ENCODE assay signal across 11 cellular contexts in the genomic region with DNA sequence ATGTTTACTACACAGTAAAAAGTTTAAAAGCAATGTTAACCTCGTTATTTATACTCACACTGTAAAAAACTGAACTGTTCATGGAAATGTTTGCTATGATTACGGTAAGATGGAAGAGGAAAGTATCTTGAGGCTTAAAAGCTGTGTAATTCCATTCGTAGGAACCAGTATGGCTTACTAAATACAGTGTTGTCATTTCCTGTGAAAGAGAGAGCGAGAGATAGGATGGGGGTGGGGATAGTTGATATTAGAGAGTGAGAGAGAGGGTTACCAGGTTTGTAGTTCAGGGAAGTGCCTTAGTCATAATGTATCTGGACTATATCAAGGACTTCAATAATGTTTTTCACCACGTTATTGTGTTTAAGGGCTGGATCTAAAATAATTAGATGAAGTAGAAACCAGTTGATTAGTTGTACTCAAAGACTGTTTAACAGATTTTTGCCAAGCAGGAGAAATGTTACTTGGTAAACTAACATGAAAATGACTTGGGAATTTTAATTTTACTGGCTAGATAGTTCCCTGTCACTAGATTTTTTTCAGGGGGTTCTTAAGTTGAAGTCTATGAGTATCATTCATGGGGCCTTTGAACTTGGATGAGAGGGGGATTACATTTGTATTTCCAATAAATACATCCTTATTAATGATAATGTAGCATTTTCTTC. TPM values are rescaled to one million over a fixed set of nuclear protein-coding genes. Genes with fewer than 3 reads are reported as not detected.
DNase-seq lines count a peak whose midpoint lies in the region; ATAC-seq, FAIRE-seq and TF ChIP-seq lines count a peak whose summit lies in the region.
"Had no signal": no experiment of that assay in that cellular context is flagged by ENCODE, and none has a peak within 500 bp of the region (broad histone marks: within the 10 kb centered on the region; RNA-seq: fewer than 3 reads in every experiment).

No MANE protein-coding gene starts in this region.

- ATAC-seq in activated CD8-positive, alpha-beta T cell treated with anti-CD3 and anti-CD28 coated beads for 36 hours: peak; percentile 53
- ATAC-seq in activated CD8-positive, alpha-beta T cell treated with anti-CD3 and anti-CD28 coated beads, Interleukin-2, amount 10 ng/mL, durations not matched to agents 7 days and 5 days: no peak
- ATAC-seq in left cardiac atrium: peak; percentile 48 to 67
- peak; percentile 94 for ATAC-seq in stimulated activated naive CD8-positive, alpha-beta T cell treated with anti-CD3 and anti-CD28 coated beads, Interleukin-15, amount 100 ng/mL, for 72 hours
- ATAC-seq in GM21786 (IDR thresholded peaks at IDR 0.05; ENCODE audit: unreplicated experiment): no peak

- H3K79me2 ChIP-seq in SK-N-SH (ENCODE audit: insufficient read depth): peaks cover 85% of the 10 kb centered on the region

- H3K27ac Mint-ChIP-seq in activated CD8-positive, alpha-beta T cell treated with anti-CD3 and anti-CD28 coated beads for 36 hours: no peak overlapping the region
- no peak overlapping the region for H3K27ac Mint-ChIP-seq in activated CD8-positive, alpha-beta T cell treated with anti-CD3 and anti-CD28 coated beads, Interleukin-2, amount 10 ng/mL, durations not matched to agents 7 days and 5 days
- no peak overlapping the region for H3K27ac Mint-ChIP-seq in stimulated activated naive CD8-positive, alpha-beta T cell treated with anti-CD3 and anti-CD28 coated beads, Interleukin-15, amount 100 ng/mL, for 72 hours
- H3K27ac Mint-ChIP-seq: activated B cell treated with CpG ODN at 0.5 μM for 24 hours had no signal

- H3K36me3 ChIP-seq in SK-N-SH (replicated peaks in 1 of 2; ENCODE audit: control insufficient read depth in 1 of 2, insufficient read depth in 2 of 2, low read length in 1 of 2) (no peaks in the 10 kb centered on the region), kidney (ENCODE audit: control insufficient read depth in 1 of 2, insufficient read depth in 2 of 2, low read length in 2 of 2) (no peaks in the 10 kb centered on the region)

- peaks cover 4% of the 10 kb centered on the region; the same call in 1 of the 2 replicates for H4K20me1 ChIP-seq in SK-N-SH (ENCODE audit: insufficient read depth)

- H3K27ac ChIP-seq in SK-N-SH (ENCODE audit: low read depth in 2 of 2, low read length in 1 of 2) (peak overlapping the region; percentile 75 to 87), kidney (ENCODE audit: low read depth in 2 of 2, low read length in 2 of 2) (no peak overlapping the region)

- no peaks in the 10 kb centered on the region for H3K9me3 ChIP-seq in SK-N-SH
- H3K9me3 ChIP-seq in kidney (ENCODE audit: control insufficient read depth in 1 of 2, low read length in 2 of 2): no peaks in the 10 kb centered on the region

- CTCF ChIA-PET in activated CD8-positive, alpha-beta T cell treated with anti-CD3 and anti-CD28 coated beads for 36 hours (lab: Charles Lee): no interaction called here
- CTCF ChIA-PET in activated CD8-positive, alpha-beta T cell treated with anti-CD3 and anti-CD28 coated beads, Interleukin-2, amount 10 ng/mL, durations not matched to agents 7 days and 5 days (lab: Charles Lee): no interaction called here
- CTCF ChIA-PET in SK-N-SH (lab: Yijun Ruan, JAX): interaction anchor here (1.3 kb wide), 1 partner anchor 42 kb away, joined by 7 read pairs; no protein-coding TSS in a partner anchor

- DNase-seq in activated CD8-positive, alpha-beta T cell treated with anti-CD3 and anti-CD28 coated beads for 36 hours: no peak
- DNase-seq in activated CD8-positive, alpha-beta T cell treated with anti-CD3 and anti-CD28 coated beads, Interleukin-2, amount 10 ng/mL, durations not matched to agents 7 days and 5 days: no peak
- DNase-seq in SK-N-SH (no peak), left cardiac atrium (no peak), NCI-H1694 (lab: John Stamatoyannopoulos, UW) (no peak), kidney (no peak)
- DNase-seq in stimulated activated naive CD8-positive, alpha-beta T cell treated with anti-CD3 and anti-CD28 coated beads, Interleukin-15, amount 100 ng/mL, for 72 hours: no peak
- DNase-seq: activated B cell treated with CpG ODN at 0.5 μM for 24 hours; left colon; stimulated activated CD4-positive, alpha-beta T cell treated with anti-CD3 and anti-CD28 coated beads, Interleukin-2, amount 100 ng/mL, for 24 hours had no signal

- H3K27me3 ChIP-seq in SK-N-SH (ENCODE audit: insufficient read depth): no peaks in the 10 kb centered on the region

- H3K36me3 Mint-ChIP-seq in activated CD8-positive, alpha-beta T cell treated with anti-CD3 and anti-CD28 coated beads for 36 hours (ENCODE audit: low read depth): no peaks in the 10 kb centered on the region
- no peaks in the 10 kb centered on the region for H3K36me3 Mint-ChIP-seq in activated CD8-positive, alpha-beta T cell treated with anti-CD3 and anti-CD28 coated beads, Interleukin-2, amount 10 ng/mL, durations not matched to agents 7 days and 5 days (ENCODE audit: low read depth)

- H3K9ac ChIP-seq in SK-N-SH: peak overlapping the region; percentile 12; the same call in 1 of the 2 replicates
- no peak overlapping the region for H3K9ac ChIP-seq in kidney (ENCODE audit: low read length in 2 of 2)

- intact Hi-C loops in activated CD8-positive, alpha-beta T cell treated with anti-CD3 and anti-CD28 coated beads for 36 hours (cut with micrococcal nuclease): no loop called here
- intact Hi-C loops in left cardiac atrium (cut with DNase I) (no loop called here), kidney (cut with DNase I) (no loop called here)

- H3K4me2 ChIP-seq in SK-N-SH: peak overlapping the region; percentile 38

- H2AFZ ChIP-seq in SK-N-SH (ENCODE audit: low read depth): peak overlapping the region; percentile 24; the same call in 1 of the 2 replicates

- peaks cover 25% of the 10 kb centered on the region for H3K27me3 Mint-ChIP-seq in activated CD8-positive, alpha-beta T cell treated with anti-CD3 and anti-CD28 coated beads for 36 hours
- H3K27me3 Mint-ChIP-seq in activated CD8-positive, alpha-beta T cell treated with anti-CD3 and anti-CD28 coated beads, Interleukin-2, amount 10 ng/mL, durations not matched to agents 7 days and 5 days (ENCODE audit: low read depth): peaks cover 41% of the 10 kb centered on the region
- H3K27me3 Mint-ChIP-seq in stimulated activated naive CD8-positive, alpha-beta T cell treated with anti-CD3 and anti-CD28 coated beads, Interleukin-15, amount 100 ng/mL, for 72 hours: peaks cover 45% of the 10 kb centered on the region

- H3F3A ChIP-seq in SK-N-SH (replicated peaks; ENCODE audit: insufficient read depth): peaks cover 23% of the 10 kb centered on the region

- peaks cover 9% of the 10 kb centered on the region for H3K4me1 Mint-ChIP-seq in activated CD8-positive, alpha-beta T cell treated with anti-CD3 and anti-CD28 coated beads for 36 hours (ENCODE audit: low read depth)
- H3K4me1 Mint-ChIP-seq in activated CD8-positive, alpha-beta T cell treated with anti-CD3 and anti-CD28 coated beads, Interleukin-2, amount 10 ng/mL, durations not matched to agents 7 days and 5 days (ENCODE audit: low read depth): no peaks in the 10 kb centered on the region
- H3K4me1 Mint-ChIP-seq in stimulated activated naive CD8-positive, alpha-beta T cell treated with anti-CD3 and anti-CD28 coated beads, Interleukin-15, amount 100 ng/mL, for 72 hours: peaks cover 8% of the 10 kb centered on the region

- POLR2A ChIA-PET in activated CD8-positive, alpha-beta T cell treated with anti-CD3 and anti-CD28 coated beads for 36 hours (lab: Charles Lee): interaction anchor here (0.7 kb wide), 1 partner anchor 1231 kb away, joined by 3 read pairs; no protein-coding TSS in a partner anchor
- POLR2A ChIA-PET in activated CD8-positive, alpha-beta T cell treated with anti-CD3 and anti-CD28 coated beads, Interleukin-2, amount 10 ng/mL, durations not matched to agents 7 days and 5 days (lab: Charles Lee): no interaction called here
- POLR2A ChIA-PET in SK-N-SH (lab: Yijun Ruan, JAX): no interaction called here

- TF ChIP-seq CTCF in activated CD8-positive, alpha-beta T cell treated with anti-CD3 and anti-CD28 coated beads for 36 hours (IDR thresholded peaks at IDR 0.05): no peak
- TF ChIP-seq CTCF in SK-N-SH (IDR thresholded peaks at IDR 0.05): no peak
- TF ChIP-seq CTCF in kidney (IDR thresholded peaks at IDR 0.05; ENCODE audit: borderline replicate concordance, extremely low read depth, insufficient read depth): no peak

- TF ChIP-seq EP300 in SK-N-SH (IDR thresholded peaks at IDR 0.05; ENCODE audit: borderline replicate concordance in 1 of 2, low read depth in 1 of 2, low read length in 1 of 2): peak; percentile 50 to 70; a peak in 1 of 4 replicates

- 26% methylated on average over 5 of the region's 5 CpGs for WGBS in SK-N-SH (ENCODE audit: low lambda C conversion rate)

- TF ChIP-seq RAD21 in SK-N-SH (IDR thresholded peaks at IDR 0.05; ENCODE audit: low read length): no peak

- H3K9me2 ChIP-seq in SK-N-SH: no peaks in the 10 kb centered on the region

- no peak overlapping the region for H3K4me3 Mint-ChIP-seq in activated CD8-positive, alpha-beta T cell treated with anti-CD3 and anti-CD28 coated beads for 36 hours
- no peak overlapping the region for H3K4me3 Mint-ChIP-seq in activated CD8-positive, alpha-beta T cell treated with anti-CD3 and anti-CD28 coated beads, Interleukin-2, amount 10 ng/mL, durations not matched to agents 7 days and 5 days
- H3K4me3 Mint-ChIP-seq in stimulated activated naive CD8-positive, alpha-beta T cell treated with anti-CD3 and anti-CD28 coated beads, Interleukin-15, amount 100 ng/mL, for 72 hours: peak overlapping the region in 1 of 2 donors; percentile 3
- H3K4me3 Mint-ChIP-seq: activated B cell treated with CpG ODN at 0.5 μM for 24 hours had no signal

- no peak overlapping the region for H3K4me3 ChIP-seq in SK-N-SH (ENCODE audit: low read depth in 2 of 2, low read length in 1 of 2)
- H3K4me3 ChIP-seq in kidney (ENCODE audit: low read length in 2 of 2): no peak overlapping the region

- no peak for FAIRE-seq in kidney (lab: Jason Lieb, UNC)

- peaks cover 14 to 29% of the 10 kb centered on the region in 2 experiments; a peak in 3 of 4 replicates for H3K4me1 ChIP-seq in SK-N-SH (ENCODE audit: control insufficient read depth in 1 of 2, insufficient read depth in 2 of 2, low read depth in 1 of 2, low read length in 1 of 2)
- peaks cover 15 to 24% of the 10 kb centered on the region in 2 donors for H3K4me1 ChIP-seq in kidney (ENCODE audit: control insufficient read depth in 1 of 2, insufficient read depth in 1 of 2, low read depth in 1 of 2, low read length in 2 of 2)

- peaks cover 4% of the 10 kb centered on the region for H3K9me3 Mint-ChIP-seq in activated CD8-positive, alpha-beta T cell treated with anti-CD3 and anti-CD28 coated beads for 36 hours
- H3K9me3 Mint-ChIP-seq in activated CD8-positive, alpha-beta T cell treated with anti-CD3 and anti-CD28 coated beads, Interleukin-2, amount 10 ng/mL, durations not matched to agents 7 days and 5 days (ENCODE audit: insufficient read depth): no peaks in the 10 kb centered on the region
- H3K9me3 Mint-ChIP-seq in stimulated activated naive CD8-positive, alpha-beta T cell treated with anti-CD3 and anti-CD28 coated beads, Interleukin-15, amount 100 ng/mL, for 72 hours: no peaks in the 10 kb centered on the region

RNA-seq across cellular contexts. Expression of a gene that starts 30.4 kb away (rescaled TPM):
- total RNA-seq in activated CD8-positive, alpha-beta T cell treated with anti-CD3 and anti-CD28 coated beads for 36 hours: 10 to 100 TPM; 13.0 to 14.1 TPM
- total RNA-seq in activated CD8-positive, alpha-beta T cell treated with anti-CD3 and anti-CD28 coated beads, Interleukin-2, amount 10 ng/mL, durations not matched to agents 7 days and 5 days: 10 to 100 TPM; 20.9 to 24.2 TPM
- polyA plus RNA-seq in SK-N-SH (2012; rRNA removed) (21.1 and 25.1 TPM in 2 replicates), kidney (ENCODE audit: insufficient read depth, low read depth, low replicate concordance) (21.5 TPM)
- polyA plus RNA-seq in SK-N-SH (2012; cell fraction: cytosol; rRNA removed): 16.9 and 18.7 TPM in 2 replicates
- 53.9 and 73.4 TPM in 2 replicates for polyA plus RNA-seq in SK-N-SH (2012; cell fraction: nucleus; rRNA removed)
- total RNA-seq in left cardiac atrium (10 to 100 TPM; 53.9 to 57.1 TPM), kidney (175 TPM)

Comparison
In these comparisons a context has a peak if more than half of its experiments do, and no peak if none do; other contexts are left out.
1. ATAC-seq: peak in activated CD8-positive, alpha-beta T cell treated with anti-CD3 and anti-CD28 coated beads for 36 hours (single experiment), left cardiac atrium (2 of 2) and stimulated activated naive CD8-positive, alpha-beta T cell treated with anti-CD3 and anti-CD28 coated beads, Interleukin-15, amount 100 ng/mL, for 72 hours (single experiment); none in activated CD8-positive, alpha-beta T cell treated with anti-CD3 and anti-CD28 coated beads, Interleukin-2, amount 10 ng/mL, durations not matched to agents 7 days and 5 days (single experiment) and GM21786 (single experiment).
2. H3K27ac ChIP-seq: peak in SK-N-SH (2 of 2); none in kidney (0 of 2).